15 cellular contexts compared by ENCODE assay signal in the genomic region with DNA sequence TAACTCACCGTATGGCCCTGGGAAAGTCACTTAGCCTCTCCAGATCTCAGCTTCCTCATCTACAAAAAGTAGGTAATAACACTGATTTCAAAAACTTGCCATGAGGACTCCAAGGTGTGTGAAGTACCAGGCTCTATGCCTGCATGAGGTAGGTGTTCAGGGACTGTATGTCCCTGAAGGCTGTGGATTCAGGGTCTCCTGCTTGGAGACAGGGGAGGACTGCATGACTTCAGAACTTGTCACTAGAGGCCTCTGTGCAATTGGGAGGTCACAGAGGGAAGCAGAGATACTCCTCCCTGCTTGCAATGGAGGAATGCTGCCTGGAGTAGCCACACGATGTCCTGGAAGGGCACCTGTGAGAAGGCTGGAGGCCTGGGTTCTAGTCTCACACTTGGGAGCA. TPM values are rescaled to one million over a fixed set of nuclear protein-coding genes. Genes with fewer than 3 reads are reported as not detected.
DNase-seq lines count a peak whose midpoint lies in the region; ATAC-seq and TF ChIP-seq lines count a peak whose summit lies in the region.
"Had no signal": no experiment of that assay in that cellular context is flagged by ENCODE, and none has a peak within 500 bp of the region (broad histone marks: within the 10 kb centered on the region; RNA-seq: fewer than 3 reads in every experiment).

No MANE protein-coding gene starts in this region.

- no peak overlapping the region for H3K27ac Mint-ChIP-seq in naive thymus-derived CD8-positive, alpha-beta T cell
- H3K27ac Mint-ChIP-seq: CD4-positive, CD25-positive, alpha-beta regulatory T cell; stimulated activated naive B cell treated with anti-CD40 and anti-IgM and Interleukin-4, amounts not matched to agents 10 μg/mL and 1 μg/mL and 100 μg/mL, for 72 hours had no signal

- no peak for TF ChIP-seq POLR2A in gastroesophageal sphincter (IDR thresholded peaks at IDR 0.05)
- TF ChIP-seq POLR2A in sigmoid colon (IDR thresholded peaks at IDR 0.05) = no peak

- H2AFZ ChIP-seq in ACC112 (ENCODE audit: low read length, unreplicated experiment) = no peak overlapping the region

- POLR2A ChIA-PET in naive thymus-derived CD8-positive, alpha-beta T cell (lab: Charles Lee) = no interaction called here

- peaks cover 10 to 25% (median 14%) of the 10 kb centered on the region in 4 donors for H3K4me1 Mint-ChIP-seq in naive thymus-derived CD8-positive, alpha-beta T cell

- no peak for TF ChIP-seq CTCF in gastroesophageal sphincter (IDR thresholded peaks at IDR 0.05)
- no peak for TF ChIP-seq CTCF in sigmoid colon (IDR thresholded peaks at IDR 0.05)

- H3K9me3 ChIP-seq in SJSA1 (replicated peaks) = no peaks in the 10 kb centered on the region
- no peaks in the 10 kb centered on the region for H3K9me3 ChIP-seq in gastroesophageal sphincter
- no peaks in the 10 kb centered on the region for H3K9me3 ChIP-seq in sigmoid colon
- H3K9me3 ChIP-seq: mucosa of descending colon had no signal

- H3K36me3 ChIP-seq in ACC112 (ENCODE audit: insufficient read depth, low read length) (no peaks in the 10 kb centered on the region), SJSA1 (peaks cover 49% of the 10 kb centered on the region), gastroesophageal sphincter (peaks cover 0 to 19% of the 10 kb centered on the region in 2 donors), sigmoid colon (peaks cover 0 to 14% (median 0%) of the 10 kb centered on the region in 4 donors)

- intact Hi-C loops in sigmoid colon (cut with DNase I) = no loop called here

- H3K4me1 ChIP-seq in ACC112 (ENCODE audit: control insufficient read depth, insufficient read depth, low read length, unreplicated experiment) (peaks cover 56% of the 10 kb centered on the region), SJSA1 (replicated peaks) (peaks cover 64% of the 10 kb centered on the region), gastroesophageal sphincter (peaks cover 0 to 83% (median 25%) of the 10 kb centered on the region in 3 donors), sigmoid colon (peaks cover 0 to 53% (median 31%) of the 10 kb centered on the region in 4 donors)

- ATAC-seq in gastroesophageal sphincter = no peak
- no peak for ATAC-seq in naive thymus-derived CD8-positive, alpha-beta T cell

- no peaks in the 10 kb centered on the region for H3K9me3 Mint-ChIP-seq in naive thymus-derived CD8-positive, alpha-beta T cell
- H3K9me3 Mint-ChIP-seq: stimulated activated naive B cell treated with anti-CD40 and anti-IgM and Interleukin-4, amounts not matched to agents 10 μg/mL and 1 μg/mL and 100 μg/mL, for 72 hours had no signal

- no CpG with 5 or more reads among the region's 2 CpGs for WGBS in gastroesophageal sphincter (ENCODE audit: low coverage in 1 of 2), 2 donors
- 74 to 80% methylated on average over 2 of the region's 2 CpGs for WGBS in sigmoid colon, 2 donors

- peak overlapping the region; percentile 79 for H3K4me3 ChIP-seq in ACC112 (ENCODE audit: low read depth, low read length)
- peak overlapping the region; percentile 43; the same call in 1 of the 2 replicates for H3K4me3 ChIP-seq in SJSA1
- H3K4me3 ChIP-seq in gastroesophageal sphincter = peak overlapping the region; percentile 63 to 66
- peak overlapping the region; percentile 54 to 61 (median 57) for H3K4me3 ChIP-seq in sigmoid colon
- H3K4me3 ChIP-seq: mucosa of descending colon had no signal

- no peaks in the 10 kb centered on the region for H3K36me3 Mint-ChIP-seq in naive thymus-derived CD8-positive, alpha-beta T cell
- H3K36me3 Mint-ChIP-seq: CD4-positive, CD25-positive, alpha-beta regulatory T cell had no signal

- TF ChIP-seq EP300 in gastroesophageal sphincter (IDR thresholded peaks at IDR 0.05) = no peak
- TF ChIP-seq EP300 in sigmoid colon (IDR thresholded peaks at IDR 0.05) = no peak

- peaks cover 0 to 12% (median 2%) of the 10 kb centered on the region in 5 donors for H3K27me3 Mint-ChIP-seq in naive thymus-derived CD8-positive, alpha-beta T cell

- H3K27me3 ChIP-seq in ACC112 (ENCODE audit: insufficient read depth, low read length) (no peaks in the 10 kb centered on the region), SJSA1 (replicated peaks) (no peaks in the 10 kb centered on the region), gastroesophageal sphincter (no peaks in the 10 kb centered on the region), sigmoid colon (no peaks in the 10 kb centered on the region)

- H3K79me2 ChIP-seq in ACC112 (ENCODE audit: control insufficient read depth, insufficient read depth, low read length, unreplicated experiment) = peaks cover 30% of the 10 kb centered on the region

- peak overlapping the region in 1 of 10 donors; percentile 15 for H3K4me3 Mint-ChIP-seq in naive thymus-derived CD8-positive, alpha-beta T cell
- H3K4me3 Mint-ChIP-seq: CD4-positive, CD25-positive, alpha-beta regulatory T cell; stimulated activated naive B cell treated with anti-CD40 and anti-IgM and Interleukin-4, amounts not matched to agents 10 μg/mL and 1 μg/mL and 100 μg/mL, for 72 hours had no signal

- DNase-seq in SJSA1 (ENCODE audit: low read depth in 1 of 2, low spot score in 2 of 2) = no peak
- DNase-seq in sigmoid colon = no peak
- DNase-seq in naive thymus-derived CD8-positive, alpha-beta T cell = no peak
- no peak for DNase-seq in activated CD8-positive, alpha-beta memory T cell treated with anti-CD3 and anti-CD28 coated beads for 24 hours
- no peak for DNase-seq in activated T-cell treated with anti-CD3 and anti-CD28 coated beads for 4 hours
- no peak for DNase-seq in DMS53 treated with DMSO at 0.1 percent for 48 hours (lab: John Stamatoyannopoulos, UW; ENCODE audit: unreplicated experiment)
- DNase-seq: activated CD4-positive, alpha-beta T cell treated with anti-CD3 and anti-CD28 coated beads for 1 hour; activated gamma-delta T cell; hippocampal formation; mucosa of descending colon; NCI-H526 treated with DMSO at 0.1 percent for 48 hours; stimulated activated naive B cell treated with anti-CD40 and anti-IgM and Interleukin-4, amounts not matched to agents 10 μg/mL and 1 μg/mL and 100 μg/mL, for 72 hours had no signal

- no peak overlapping the region for H3K27ac ChIP-seq in ACC112 (ENCODE audit: low read depth, low read length)
- H3K27ac ChIP-seq in SJSA1 = no peak overlapping the region
- peak overlapping the region in 3 of 4 donors; percentile 89 to 93 (median 90) for H3K27ac ChIP-seq in gastroesophageal sphincter
- peak overlapping the region; percentile 84 to 92 (median 87) for H3K27ac ChIP-seq in sigmoid colon

RNA-seq across cellular contexts. Expression of gene PDGFRB, which starts 2.2 kb away (rescaled TPM):
- total RNA-seq in SJSA1 (2014; rRNA removed; shearing (Covaris generic)) = 98.6 and 113 TPM in 2 replicates
- total RNA-seq in gastroesophageal sphincter = 100 to 1,000 TPM in 3 of 4 donors, 10 to 100 TPM in 1; 87.5 to 161 (median 113) TPM
- total RNA-seq in sigmoid colon = 100 to 1,000 TPM in 1 of 4 donors, 10 to 100 TPM in 3; 54.9 to 104 (median 69.4) TPM
- 10 to 100 TPM in 1 of 3 donors, 1 to 10 TPM in 2; 3.9 to 26.7 (median 6.0) TPM for polyA plus RNA-seq in sigmoid colon
- under 1 TPM; 0.47 to 0.49 TPM for total RNA-seq in naive thymus-derived CD8-positive, alpha-beta T cell
- under 1 TPM in 2 of 3 donors, not detected in 1; 0.31 to 0.57 TPM for polyA plus RNA-seq in naive thymus-derived CD8-positive, alpha-beta T cell
- total RNA-seq: CD4-positive, CD25-positive, alpha-beta regulatory T cell had no signal

RNA-seq across cellular contexts. Expression of gene CDX1, which starts 13.1 kb away (rescaled TPM):
- 0.19 and 1.8 TPM in 2 replicates for total RNA-seq in SJSA1 (2014; rRNA removed; shearing (Covaris generic))
- total RNA-seq in gastroesophageal sphincter (not detected), sigmoid colon (1 to 10 TPM in 1 of 4 donors, under 1 TPM in 1, not detected in 2; 0.71 to 1.4 TPM)
- 100 to 1,000 TPM; 325 to 455 (median 330) TPM for polyA plus RNA-seq in sigmoid colon
- total RNA-seq in naive thymus-derived CD8-positive, alpha-beta T cell = not detected
- polyA plus RNA-seq in naive thymus-derived CD8-positive, alpha-beta T cell = not detected
- total RNA-seq: CD4-positive, CD25-positive, alpha-beta regulatory T cell had no signal
- polyA plus RNA-seq: CD4-positive, CD25-positive, alpha-beta regulatory T cell had no signal

RNA-seq across cellular contexts. Expression of gene SLC6A7, which starts 36.4 kb away (rescaled TPM):
- total RNA-seq in SJSA1 (2014; rRNA removed; shearing (Covaris generic)) = not detected in 2 replicates
- not detected for total RNA-seq in gastroesophageal sphincter
- total RNA-seq in sigmoid colon = not detected
- polyA plus RNA-seq in sigmoid colon = 10 to 100 TPM in 1 of 3 donors, under 1 TPM in 2; 0.46 to 10.8 (median 0.60) TPM
- total RNA-seq in naive thymus-derived CD8-positive, alpha-beta T cell = not detected
- not detected for polyA plus RNA-seq in naive thymus-derived CD8-positive, alpha-beta T cell
- total RNA-seq: CD4-positive, CD25-positive, alpha-beta regulatory T cell had no signal
- polyA plus RNA-seq: CD4-positive, CD25-positive, alpha-beta regulatory T cell had no signal

Comparison
In these comparisons a context has a peak if more than half of its experiments do, and no peak if none do; other contexts are left out.
1. H3K27ac ChIP-seq: peak in gastroesophageal sphincter (3 of 4) and sigmoid colon (4 of 4); none in ACC112 (single experiment) and SJSA1 (single experiment).
2. RNA of gene PDGFRB, which starts 2.2 kb away (total RNA-seq): 87.5 to 161 TPM in gastroesophageal sphincter, 98.6 to 113 TPM in SJSA1 and 54.9 to 104 TPM in sigmoid colon; 0.47 to 0.49 TPM in naive thymus-derived CD8-positive, alpha-beta T cell; every median in the first group is over 10 times any median in the second.
3. Peak in every context shown above with its lines, with median percentiles within 50 percentile points of each other: H3K4me3 ChIP-seq.